In genomic region chr1:86939406-86939805, GRCh38 we compare ENCODE assay signal across 2 cellular contexts.
TF ChIP-seq lines count a peak whose summit lies in the region.

No MANE protein-coding gene starts in this region.

TF ChIP-seq in HEK293T, 16 proteins besides CTCF, POLR2A, EP300 and RAD21 (continued from another document):
- peak; percentile 87 for TF ChIP-seq PKNOX1 (IDR thresholded peaks at IDR 0.05)

TF ChIP-seq in WTC11, 78 proteins besides CTCF, POLR2A, EP300 and RAD21 (continued from another document):
- TF ChIP-seq AR (CRISPR knock-in tag; IDR thresholded peaks at IDR 0.05), result no peak
